17 cellular contexts compared by ENCODE assay signal in the genomic region with DNA sequence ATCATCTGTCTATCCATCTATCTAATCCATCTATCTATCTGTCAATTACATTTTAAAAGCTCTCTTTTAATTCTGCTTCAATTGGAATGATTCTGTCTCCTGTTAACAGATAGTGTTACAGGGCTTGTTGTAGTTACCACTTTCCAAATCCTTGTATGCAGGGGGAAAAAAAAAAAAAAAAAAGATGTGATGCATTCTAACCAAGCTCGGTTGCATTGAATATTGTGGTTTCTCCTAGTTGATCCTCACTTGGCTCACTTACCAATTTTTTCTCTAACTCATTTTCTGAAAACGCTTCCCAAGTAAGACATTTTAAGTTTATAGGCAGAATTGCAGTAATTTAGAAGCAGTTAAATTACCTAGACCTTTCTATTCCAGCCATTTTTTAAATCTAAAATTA.
A peak's percentile ranks its signal among the peaks of the same experiment; 100 is the strongest.
DNase-seq lines count a peak whose midpoint lies in the region; ATAC-seq and TF ChIP-seq lines count a peak whose summit lies in the region.
"Had no signal": no experiment of that assay in that cellular context is flagged by ENCODE, and none has a peak within 500 bp of the region (broad histone marks: within the 10 kb centered on the region; RNA-seq: fewer than 3 reads in every experiment).

No MANE protein-coding gene starts in this region.

- DNase-seq in LHCN-M2 (ENCODE audit: low read depth) (peak; percentile 70), iris pigment epithelial cell (ENCODE audit: low read depth) (peak; percentile 84), smooth muscle cell (lab: John Stamatoyannopoulos, UW; ENCODE audit: unreplicated experiment) (no peak), SHP77 treated with DMSO at 0.1 percent for 48 hours (lab: John Stamatoyannopoulos, UW) (no peak), dermis blood vessel endothelial cell (no peak), mucosa of descending colon (no peak)
- DNase-seq: Caco-2; CD4-positive, CD25-positive, alpha-beta regulatory T cell; CD8-positive, alpha-beta T cell; DMS153; DND-41; GM23248; H7; HCEC 1CT had no signal

- peak overlapping the region; percentile 88 for H3K27ac ChIP-seq in smooth muscle cell (ENCODE audit: low read depth)
- H3K27ac ChIP-seq: BLaER1, C4-2B, GM23248 had no signal

- WGBS in smooth muscle cell (ENCODE audit: low lambda C conversion rate), result 25% methylated on average over 2 of the region's 2 CpGs

- intact Hi-C loops in mucosa of descending colon (cut with DNase I, micrococcal nuclease), result no loop called here

- H3K27me3 ChIP-seq in smooth muscle cell (ENCODE audit: low read depth), result no peaks in the 10 kb centered on the region
- H3K27me3 ChIP-seq: BLaER1 had no signal

- no peaks in the 10 kb centered on the region for H4K20me1 ChIP-seq in smooth muscle cell (ENCODE audit: low read depth)
- H4K20me1 ChIP-seq: BLaER1 had no signal

- H3K36me3 ChIP-seq in smooth muscle cell (ENCODE audit: low read depth), result no peaks in the 10 kb centered on the region
- no peaks in the 10 kb centered on the region for H3K36me3 ChIP-seq in mucosa of descending colon (ENCODE audit: low read depth)
- H3K36me3 ChIP-seq: BLaER1 had no signal

- H2AFZ ChIP-seq in smooth muscle cell (ENCODE audit: low read depth), result no peak overlapping the region
- H2AFZ ChIP-seq: GM23248 had no signal

- H3K9me3 ChIP-seq in smooth muscle cell (replicated peaks; ENCODE audit: low read depth) (no peaks in the 10 kb centered on the region), mucosa of descending colon (no peaks in the 10 kb centered on the region)
- H3K9me3 ChIP-seq: BLaER1, Caco-2 had no signal

- no peak for TF ChIP-seq CTCF in smooth muscle cell (IDR thresholded peaks at IDR 0.05; ENCODE audit: borderline replicate concordance, insufficient read depth, poor library complexity, severe bottlenecking)
- no peak for TF ChIP-seq CTCF in mucosa of descending colon (IDR thresholded peaks at IDR 0.05)

- ATAC-seq in mucosa of descending colon, result no peak
- ATAC-seq: CD8-positive, alpha-beta T cell; GM12878 had no signal

- H3F3A ChIP-seq in smooth muscle cell (ENCODE audit: low read depth), result no peaks in the 10 kb centered on the region

- peak overlapping the region; percentile 66 for H3K9ac ChIP-seq in smooth muscle cell (ENCODE audit: low read depth)
- H3K9ac ChIP-seq: BLaER1, GM23248 had no signal

- peaks cover 61% of the 10 kb centered on the region for H3K79me2 ChIP-seq in smooth muscle cell (ENCODE audit: low read depth)

- H3K4me3 ChIP-seq in smooth muscle cell (no peak overlapping the region), mucosa of descending colon (no peak overlapping the region)
- H3K4me3 ChIP-seq: BLaER1, GM12878, GM23248 had no signal

- peak overlapping the region; percentile 75 for H3K4me2 ChIP-seq in smooth muscle cell
- H3K4me2 ChIP-seq: BLaER1 had no signal

- H3K4me1 ChIP-seq in smooth muscle cell (ENCODE audit: low read depth) (peaks cover 28% of the 10 kb centered on the region), mucosa of descending colon (ENCODE audit: low read depth) (no peaks in the 10 kb centered on the region)
- H3K4me1 ChIP-seq: BLaER1 had no signal

Comparison
In these comparisons a context has a peak if more than half of its experiments do, and no peak if none do; other contexts are left out.
1. DNase-seq: peak in LHCN-M2 (single experiment) and iris pigment epithelial cell (single experiment); none in smooth muscle cell (single experiment), SHP77 treated with DMSO at 0.1 percent for 48 hours (single experiment), dermis blood vessel endothelial cell (single experiment) and mucosa of descending colon (0 of 3).